Comparison of ENCODE assay signal across 10 cellular contexts in genomic region chr17:64216030-64216384, GRCh38. TPM values are rescaled to one million over a fixed set of nuclear protein-coding genes. Genes with fewer than 3 reads are reported as not detected.
DNase-seq lines count a peak whose midpoint lies in the region; ATAC-seq lines count a peak whose summit lies in the region.
"Had no signal": no experiment of that assay in that cellular context is flagged by ENCODE, and none has a peak within 500 bp of the region (broad histone marks: within the 10 kb centered on the region; RNA-seq: fewer than 3 reads in every experiment).

No MANE protein-coding gene starts in this region.

- H3K36me3 Mint-ChIP-seq in naive thymus-derived CD8-positive, alpha-beta T cell = peaks cover 10 to 26% (median 24%) of the 10 kb centered on the region in 3 donors

- H3K27ac Mint-ChIP-seq in naive thymus-derived CD8-positive, alpha-beta T cell = peak overlapping the region in 8 of 10 donors; percentile 25 to 94 (median 80)
- H3K27ac Mint-ChIP-seq: activated CD4-positive, alpha-beta T cell treated with anti-CD3 and anti-CD28 coated beads, Interleukin-2, amount 10 ng/mL, durations not matched to agents 7 days and 5 days; activated naive CD8-positive, alpha-beta T cell had no signal

- DNase-seq in AG20443 (ENCODE audit: low spot score) (peak; percentile 44), adipocyte (ENCODE audit: low read depth) (peak; percentile 69), fibroblast of peridontal ligament (ENCODE audit: extremely low read depth) (peak; percentile 57), HUDEP-2 (lab: John Stamatoyannopoulos, UW; ENCODE audit: unreplicated experiment in 76 of 76) (no peak), activated gamma-delta T cell (lab: John Stamatoyannopoulos, UW) (no peak), NCI-H1436 (lab: John Stamatoyannopoulos, UW) (no peak), KBM-7 (no peak)
- DNase-seq in naive thymus-derived CD8-positive, alpha-beta T cell = no peak
- DNase-seq: activated CD4-positive, alpha-beta T cell treated with anti-CD3 and anti-CD28 coated beads, Interleukin-2, amount 10 ng/mL, durations not matched to agents 7 days and 5 days had no signal

- no peaks in the 10 kb centered on the region for H3K9me3 Mint-ChIP-seq in naive thymus-derived CD8-positive, alpha-beta T cell
- H3K9me3 Mint-ChIP-seq: activated CD4-positive, alpha-beta T cell treated with anti-CD3 and anti-CD28 coated beads, Interleukin-2, amount 10 ng/mL, durations not matched to agents 7 days and 5 days had no signal

- POLR2A ChIA-PET in naive thymus-derived CD8-positive, alpha-beta T cell (lab: Charles Lee) = interaction anchor here (3.8 kb wide), 1 partner anchor 70 kb away, joined by 27 read pairs; no protein-coding TSS in a partner anchor

- no peaks in the 10 kb centered on the region for H3K9me3 ChIP-seq in adipocyte (ENCODE audit: control insufficient read depth, low read length)

- ATAC-seq in naive thymus-derived CD8-positive, alpha-beta T cell = no peak

- H3K9ac ChIP-seq in adipocyte (ENCODE audit: low read length) = peak overlapping the region; percentile 59

- in situ Hi-C loops in KBM-7 (cut with MboI; ENCODE audit: low pct_unique_long_range_greater_than_20kb, low sequenced_read_pairs) = no loop called here

- peak overlapping the region in 3 of 10 donors; percentile 36 to 64 (median 64) for H3K4me3 Mint-ChIP-seq in naive thymus-derived CD8-positive, alpha-beta T cell
- H3K4me3 Mint-ChIP-seq: activated CD4-positive, alpha-beta T cell treated with anti-CD3 and anti-CD28 coated beads, Interleukin-2, amount 10 ng/mL, durations not matched to agents 7 days and 5 days; activated naive CD8-positive, alpha-beta T cell had no signal

- peaks cover 33 to 58% (median 50%) of the 10 kb centered on the region in 4 donors for H3K4me1 Mint-ChIP-seq in naive thymus-derived CD8-positive, alpha-beta T cell

- peaks cover 54% of the 10 kb centered on the region for H3K4me1 ChIP-seq in adipocyte (ENCODE audit: control insufficient read depth, insufficient read depth, low read length)

- no peaks in the 10 kb centered on the region for H3K27me3 Mint-ChIP-seq in naive thymus-derived CD8-positive, alpha-beta T cell
- H3K27me3 Mint-ChIP-seq: activated CD4-positive, alpha-beta T cell treated with anti-CD3 and anti-CD28 coated beads, Interleukin-2, amount 10 ng/mL, durations not matched to agents 7 days and 5 days; activated naive CD8-positive, alpha-beta T cell had no signal

- no peaks in the 10 kb centered on the region for H3K27me3 ChIP-seq in adipocyte (replicated peaks; ENCODE audit: control insufficient read depth, insufficient read depth, low read length)

- H3K4me3 ChIP-seq in adipocyte (ENCODE audit: low read length) = no peak overlapping the region

- peaks cover 20% of the 10 kb centered on the region for H3K36me3 ChIP-seq in adipocyte (ENCODE audit: control insufficient read depth, insufficient read depth, low read length, severe bottlenecking)

RNA-seq across cellular contexts. Expression of gene TEX2, which starts 47.1 kb away (rescaled TPM):
- 10 to 100 TPM; 12.9 to 14.0 TPM for total RNA-seq in naive thymus-derived CD8-positive, alpha-beta T cell
- polyA plus RNA-seq in naive thymus-derived CD8-positive, alpha-beta T cell = 1 to 10 TPM; 5.2 to 7.3 (median 6.3) TPM

Comparison
In these comparisons a context has a peak if more than half of its experiments do, and no peak if none do; other contexts are left out.
1. DNase-seq: peak in AG20443 (single experiment), adipocyte (single experiment) and fibroblast of peridontal ligament (single experiment); none in naive thymus-derived CD8-positive, alpha-beta T cell (0 of 10), HUDEP-2 (0 of 76), activated gamma-delta T cell (single experiment), NCI-H1436 (single experiment) and KBM-7 (single experiment).